Comparison of ENCODE assay signal across 25 cellular contexts in the genomic region with DNA sequence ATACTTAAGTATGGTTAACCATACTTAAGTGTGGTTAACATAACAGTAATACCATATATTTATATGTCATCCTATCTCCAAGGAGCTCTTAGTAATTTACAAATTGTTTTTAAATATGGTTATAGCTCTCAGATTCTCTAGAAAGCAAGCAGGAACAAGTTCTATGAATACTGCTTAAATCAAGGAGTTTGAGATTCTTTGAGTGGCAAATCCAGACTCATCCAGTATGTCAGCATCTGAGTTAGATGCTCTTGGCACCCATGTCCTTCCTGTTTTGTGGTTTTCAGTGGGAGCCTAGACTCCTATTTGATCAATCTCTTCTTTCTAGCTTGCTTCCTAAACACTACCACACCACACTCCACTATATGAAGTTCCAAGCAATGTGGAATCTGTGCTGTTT.
"Had no signal": no experiment of that assay in that cellular context is flagged by ENCODE, and none has a peak within 500 bp of the region (broad histone marks: within the 10 kb centered on the region; RNA-seq: fewer than 3 reads in every experiment).

No MANE protein-coding gene starts in this region.

- H3K36me3 ChIP-seq: MG63, SJSA1 had no signal

- H3K27me3 ChIP-seq: MG63, SJSA1 had no signal

- H3K4me1 Mint-ChIP-seq: IgD-negative memory B cell, T-cell had no signal

- FAIRE-seq: K562, RCC 7860 had no signal

- H3K9me3 ChIP-seq: SK-N-SH had no signal

- H3K27ac ChIP-seq: HL-60, KMS-11, SJSA1 had no signal

- H3K4me3 ChIP-seq: K562, MG63, SJSA1 had no signal

- H3K4me3 Mint-ChIP-seq: T-cell had no signal

- H3K27ac Mint-ChIP-seq: IgD-negative memory B cell, T-cell had no signal

- H3K27me3 Mint-ChIP-seq: IgD-negative memory B cell had no signal

- H3K9ac ChIP-seq: KMS-11, SK-N-SH had no signal

- DNase-seq: MG63, NCI-H1092, NCI-H1105 treated with DMSO at 0.1 percent for 48 hours, NCI-H1417 treated with DMSO at 0.1 percent for 48 hours, NCI-H146, NCI-H1694 treated with DMSO at 0.1 percent for 48 hours, NCI-H1930, NCI-H2081, NCI-H2107, NCI-H2227 treated with DMSO at 0.1 percent for 48 hours, NCI-H524, NCI-H69, NCI-H774, Right ventricle myocardium superior, RPMI8226, SIG-M5, SK-N-SH, SW 1271, T-cell had no signal

- H3K4me1 ChIP-seq: SJSA1 had no signal

- H3K4me2 ChIP-seq: KMS-11, SK-N-SH had no signal

- H3K36me3 Mint-ChIP-seq: T-cell had no signal
